Comparison of ENCODE assay signal across 10 cellular contexts in genomic region chr2:41879367-41879871, GRCh38.
DNase-seq lines count a peak whose midpoint lies in the region; ATAC-seq and TF ChIP-seq lines count a peak whose summit lies in the region.
"Had no signal": no experiment of that assay in that cellular context is flagged by ENCODE, and none has a peak within 500 bp of the region (broad histone marks: within the 10 kb centered on the region; RNA-seq: fewer than 3 reads in every experiment).

No MANE protein-coding gene starts in this region.

- 43% methylated on average over 8 of the region's 8 CpGs for WGBS in right cardiac atrium
- WGBS in spleen, 5 donors = 12 to 32% (median 24%) methylated on average over 7 to 8 of the region's 8 CpGs

- ATAC-seq in right cardiac atrium (peak; percentile 30 to 41), HG03460 (IDR thresholded peaks at IDR 0.05; ENCODE audit: unreplicated experiment) (no peak), HG03520 (IDR thresholded peaks at IDR 0.05; ENCODE audit: unreplicated experiment) (no peak)

- DNase-seq in Jurkat, Clone E6-1 (ENCODE audit: low read depth, low spot score) = peak; percentile 20
- peak; percentile 84 for DNase-seq in NCI-H69 (lab: John Stamatoyannopoulos, UW)
- peak in 1 of 3 donors; percentile 28 for DNase-seq in right cardiac atrium
- no peak for DNase-seq in spleen
- DNase-seq in effector memory CD4-positive, alpha-beta T cell = no peak
- DNase-seq in NCI-H2196 (lab: John Stamatoyannopoulos, UW; ENCODE audit: unreplicated experiment) = no peak

- H3K27ac ChIP-seq in right cardiac atrium (ENCODE audit: low read length) (peak overlapping the region; percentile 66), spleen (peak overlapping the region in 5 of 8 donors; percentile 0 to 26 (median 21))
- no peak overlapping the region for H3K27ac ChIP-seq in effector memory CD4-positive, alpha-beta T cell (ENCODE audit: insufficient read depth, low read length, poor library complexity, severe bottlenecking)
- H3K27ac ChIP-seq: HL-60, parathyroid adenoma had no signal

- no peaks in the 10 kb centered on the region for H3K36me3 ChIP-seq in spleen
- H3K36me3 ChIP-seq in effector memory CD4-positive, alpha-beta T cell (ENCODE audit: control insufficient read depth, insufficient read depth, low read length) = no peaks in the 10 kb centered on the region

- no peak overlapping the region for H3K4me3 ChIP-seq in Jurkat, Clone E6-1 (ENCODE audit: low read length)
- H3K4me3 ChIP-seq in right cardiac atrium (ENCODE audit: low read length) = no peak overlapping the region
- H3K4me3 ChIP-seq in spleen = no peak overlapping the region
- H3K4me3 ChIP-seq in effector memory CD4-positive, alpha-beta T cell (ENCODE audit: insufficient read depth, low read depth, low read length, poor library complexity, severe bottlenecking) = no peak overlapping the region

- no peak for TF ChIP-seq POLR2A in spleen (IDR thresholded peaks at IDR 0.05)

- H3K27me3 ChIP-seq in right cardiac atrium (ENCODE audit: control insufficient read depth, insufficient read depth) = no peaks in the 10 kb centered on the region
- H3K27me3 ChIP-seq in spleen (replicated peaks in 1 of 7) = peaks cover 0 to 7% (median 0%) of the 10 kb centered on the region in 7 donors
- H3K27me3 ChIP-seq in effector memory CD4-positive, alpha-beta T cell (replicated peaks; ENCODE audit: control insufficient read depth, insufficient read depth, low read length, poor library complexity, severe bottlenecking) = no peaks in the 10 kb centered on the region

- H3K9me3 ChIP-seq in right cardiac atrium (ENCODE audit: control insufficient read depth, low read length) (no peaks in the 10 kb centered on the region), spleen (no peaks in the 10 kb centered on the region)
- no peaks in the 10 kb centered on the region for H3K9me3 ChIP-seq in effector memory CD4-positive, alpha-beta T cell (ENCODE audit: control insufficient read depth, low read length)

- intact Hi-C loops in right cardiac atrium (cut with DNase I) = loop anchor here in 2 of 4 donors (10.0 kb wide), 2 partner anchors 55 to 85 kb away; no protein-coding TSS in a partner anchor
- intact Hi-C loops in spleen (cut with DNase I; ENCODE audit: low total_unique reads) = no loop called here

- TF ChIP-seq CTCF in spleen (IDR thresholded peaks at IDR 0.05 in 8 of 11, conservative IDR thresholded peaks at IDR 0.05 in 3 of 11) = no peak

- H3K4me1 ChIP-seq in right cardiac atrium (ENCODE audit: control insufficient read depth, insufficient read depth, low read length) (peaks cover 5% of the 10 kb centered on the region), spleen (peaks cover 0 to 11% (median 0%) of the 10 kb centered on the region in 6 donors)
- H3K4me1 ChIP-seq in effector memory CD4-positive, alpha-beta T cell (ENCODE audit: control insufficient read depth, insufficient read depth, low read length, poor library complexity, severe bottlenecking) = no peaks in the 10 kb centered on the region
- H3K4me1 ChIP-seq: parathyroid adenoma had no signal

Comparison
In these comparisons a context has a peak if more than half of its experiments do, and no peak if none do; other contexts are left out.
1. DNase-seq: peak in Jurkat, Clone E6-1 (single experiment) and NCI-H69 (single experiment); none in spleen (single experiment), effector memory CD4-positive, alpha-beta T cell (0 of 3) and NCI-H2196 (single experiment).
2. ATAC-seq: peak in right cardiac atrium (2 of 2); none in HG03460 (single experiment) and HG03520 (single experiment).